Comparison of ENCODE assay signal across 8 cellular contexts in genomic region chr2:28449489-28450395, GRCh38.
DNase-seq lines count a peak whose midpoint lies in the region; ATAC-seq and TF ChIP-seq lines count a peak whose summit lies in the region.
"Had no signal": no experiment of that assay in that cellular context is flagged by ENCODE, and none has a peak within 500 bp of the region (broad histone marks: within the 10 kb centered on the region; RNA-seq: fewer than 3 reads in every experiment).

No MANE protein-coding gene starts in this region.

- H3K4me3 ChIP-seq in NB4 (ENCODE audit: low read depth, low read length), result no peak overlapping the region
- H3K4me3 ChIP-seq: adrenal gland had no signal

- H3K27ac Mint-ChIP-seq in stimulated activated effector memory CD8-positive, alpha-beta T cell treated with anti-CD3 and anti-CD28 coated beads, Interleukin-12 subunit alpha, Interleukin-12 subunit beta, amount 100 ng/mL, for 72 hours, result peak overlapping the region; percentile 99

- DNase-seq in NB4 (ENCODE audit: low read depth), result peak; percentile 76
- peak; percentile 16 for DNase-seq in activated T-cell treated with anti-CD3 and anti-CD28 coated beads for 1 hour (ENCODE audit: low read depth)
- peak; percentile 85 for DNase-seq in islet precursor cell
- DNase-seq in stimulated activated effector memory CD8-positive, alpha-beta T cell treated with anti-CD3 and anti-CD28 coated beads, Interleukin-12 subunit alpha, Interleukin-12 subunit beta, amount 100 ng/mL, for 72 hours (ENCODE audit: low spot score in 2 of 2), result peak; percentile 63 to 90
- DNase-seq in central memory CD4-positive, alpha-beta T cell, result no peak
- no peak for DNase-seq in NCI-H2196 (lab: John Stamatoyannopoulos, UW; ENCODE audit: unreplicated experiment)

- no peak for TF ChIP-seq CTCF in NB4 (IDR thresholded peaks at IDR 0.05; ENCODE audit: low read depth, low read length)

- H3K36me3 Mint-ChIP-seq in stimulated activated effector memory CD8-positive, alpha-beta T cell treated with anti-CD3 and anti-CD28 coated beads, Interleukin-12 subunit alpha, Interleukin-12 subunit beta, amount 100 ng/mL, for 72 hours, result peaks cover 11% of the 10 kb centered on the region

- H3K9me3 Mint-ChIP-seq in stimulated activated effector memory CD8-positive, alpha-beta T cell treated with anti-CD3 and anti-CD28 coated beads, Interleukin-12 subunit alpha, Interleukin-12 subunit beta, amount 100 ng/mL, for 72 hours, result no peaks in the 10 kb centered on the region

- no peak for TF ChIP-seq POLR2A in NB4 (IDR thresholded peaks at IDR 0.05; ENCODE audit: extremely low read depth, insufficient read length)

- ATAC-seq in stimulated activated effector memory CD8-positive, alpha-beta T cell treated with anti-CD3 and anti-CD28 coated beads, Interleukin-12 subunit alpha, Interleukin-12 subunit beta, amount 100 ng/mL, for 72 hours, result peak; percentile 84
- ATAC-seq in HG03354 (IDR thresholded peaks at IDR 0.05; ENCODE audit: poor library complexity, severe bottlenecking, unreplicated experiment), result no peak

- peak overlapping the region; percentile 84 for H3K4me3 Mint-ChIP-seq in stimulated activated effector memory CD8-positive, alpha-beta T cell treated with anti-CD3 and anti-CD28 coated beads, Interleukin-12 subunit alpha, Interleukin-12 subunit beta, amount 100 ng/mL, for 72 hours

- peaks cover 79% of the 10 kb centered on the region for H3K4me1 Mint-ChIP-seq in stimulated activated effector memory CD8-positive, alpha-beta T cell treated with anti-CD3 and anti-CD28 coated beads, Interleukin-12 subunit alpha, Interleukin-12 subunit beta, amount 100 ng/mL, for 72 hours

Comparison
In these comparisons a context has a peak if more than half of its experiments do, and no peak if none do; other contexts are left out.
1. DNase-seq: peak in NB4 (single experiment), activated T-cell treated with anti-CD3 and anti-CD28 coated beads for 1 hour (single experiment), islet precursor cell (single experiment) and stimulated activated effector memory CD8-positive, alpha-beta T cell treated with anti-CD3 and anti-CD28 coated beads, Interleukin-12 subunit alpha, Interleukin-12 subunit beta, amount 100 ng/mL, for 72 hours (2 of 2); none in central memory CD4-positive, alpha-beta T cell (single experiment) and NCI-H2196 (single experiment).